30 cellular contexts compared by ENCODE assay signal in genomic region chr11:110019659-110020058, GRCh38.
"Had no signal": no experiment of that assay in that cellular context is flagged by ENCODE, and none has a peak within 500 bp of the region (broad histone marks: within the 10 kb centered on the region; RNA-seq: fewer than 3 reads in every experiment).

No MANE protein-coding gene starts in this region.

- H3K9me3 Mint-ChIP-seq: activated CD4-positive, alpha-beta memory T cell treated with anti-CD3 and anti-CD28 coated beads for 36 hours; activated T-cell treated with anti-CD3 and anti-CD28 coated beads, Interleukin-2, amount 50 U/mL, for 24 hours; central memory CD8-positive, alpha-beta T cell had no signal

- H3K36me3 ChIP-seq: brain microvascular endothelial cell, esophagus muscularis mucosa, gastrocnemius medialis, heart left ventricle had no signal

- H3K36me3 Mint-ChIP-seq: activated CD4-positive, alpha-beta memory T cell treated with anti-CD3 and anti-CD28 coated beads for 36 hours; activated naive CD4-positive, alpha-beta T cell treated with anti-CD3 and anti-CD28 coated beads, Interleukin-2, amount 10 ng/mL, durations not matched to agents 7 days and 5 days; activated naive CD4-positive, alpha-beta T cell treated with anti-CD3 and anti-CD28 coated beads, Interleukin-2, amount 50 U/mL, for 72 hours; activated naive CD8-positive, alpha-beta T cell treated with anti-CD3 and anti-CD28 coated beads, Interleukin-2, amount 10 ng/mL, durations not matched to agents 7 days and 5 days had no signal

- H3K4me1 ChIP-seq: esophagus muscularis mucosa, gastrocnemius medialis had no signal

- H3K27me3 Mint-ChIP-seq: activated CD4-positive, alpha-beta memory T cell treated with anti-CD3 and anti-CD28 coated beads for 36 hours; activated CD4-positive, alpha-beta T cell treated with anti-CD3 and anti-CD28 coated beads, Interleukin-2, amount 10 ng/mL, durations not matched to agents 24 days and 14 days; activated naive CD4-positive, alpha-beta T cell treated with anti-CD3 and anti-CD28 coated beads, Interleukin-2, amount 10 ng/mL, durations not matched to agents 7 days and 5 days; activated T-cell treated with anti-CD3 and anti-CD28 coated beads, Interleukin-2, amount 50 U/mL, for 24 hours; dendritic cell treated with granulocyte-macrophage colony-stimulating factor and Interleukin-4, amounts not matched to agents 40 ng/mL and 50 ng/mL, for 4 days; effector memory CD8-positive, alpha-beta T cell had no signal

- H3K4me1 Mint-ChIP-seq: activated CD4-positive, alpha-beta T cell treated with anti-CD3 and anti-CD28 coated beads for 36 hours; activated CD4-positive, alpha-beta T cell treated with anti-CD3 and anti-CD28 coated beads, Interleukin-2, amount 10 ng/mL, durations not matched to agents 24 days and 14 days; activated naive CD4-positive, alpha-beta T cell treated with anti-CD3 and anti-CD28 coated beads, Interleukin-2, amount 10 ng/mL, durations not matched to agents 7 days and 5 days; activated naive CD8-positive, alpha-beta T cell treated with anti-CD3 and anti-CD28 coated beads, Interleukin-2, amount 10 ng/mL, durations not matched to agents 7 days and 5 days; central memory CD8-positive, alpha-beta T cell; T-helper 17 cell had no signal

- H3K4me3 Mint-ChIP-seq: activated CD4-positive, alpha-beta memory T cell treated with anti-CD3 and anti-CD28 coated beads for 36 hours; activated CD4-positive, alpha-beta T cell treated with anti-CD3 and anti-CD28 coated beads for 36 hours; activated CD4-positive, alpha-beta T cell treated with anti-CD3 and anti-CD28 coated beads, Interleukin-2, amount 10 ng/mL, durations not matched to agents 24 days and 14 days; activated naive CD4-positive, alpha-beta T cell treated with anti-CD3 and anti-CD28 coated beads, Interleukin-2, amount 10 ng/mL, durations not matched to agents 7 days and 5 days; activated naive CD8-positive, alpha-beta T cell treated with anti-CD3 and anti-CD28 coated beads, Interleukin-2, amount 10 ng/mL, durations not matched to agents 7 days and 5 days; activated T-cell treated with anti-CD3 and anti-CD28 coated beads, Interleukin-2, amount 50 U/mL, for 24 hours; activated T-cell treated with anti-CD3 and anti-CD28 coated beads, Interleukin-2, amount 50 U/mL, for 72 hours; central memory CD8-positive, alpha-beta T cell; dendritic cell treated with granulocyte-macrophage colony-stimulating factor and Interleukin-4, amounts not matched to agents 40 ng/mL and 50 ng/mL, for 4 days; effector memory CD8-positive, alpha-beta T cell; T-helper 17 cell; T-helper 2 cell treated with Interferon-gamma antibody and Interleukin-4, amounts not matched to agents 5 μg/mL and 100 μg/mL, for 36 hours had no signal

- H3K4me3 ChIP-seq: coronary artery, esophagus muscularis mucosa, gastrocnemius medialis, heart left ventricle had no signal

- H3K27ac Mint-ChIP-seq: activated CD4-positive, alpha-beta memory T cell treated with anti-CD3 and anti-CD28 coated beads for 36 hours; activated CD4-positive, alpha-beta T cell treated with anti-CD3 and anti-CD28 coated beads for 36 hours; activated CD4-positive, alpha-beta T cell treated with anti-CD3 and anti-CD28 coated beads, Interleukin-2, amount 10 ng/mL, durations not matched to agents 24 days and 14 days; activated naive CD4-positive, alpha-beta T cell treated with anti-CD3 and anti-CD28 coated beads, Interleukin-2, amount 10 ng/mL, durations not matched to agents 7 days and 5 days; activated naive CD4-positive, alpha-beta T cell treated with anti-CD3 and anti-CD28 coated beads, Interleukin-2, amount 50 U/mL, for 72 hours; activated naive CD8-positive, alpha-beta T cell treated with anti-CD3 and anti-CD28 coated beads, Interleukin-2, amount 10 ng/mL, durations not matched to agents 7 days and 5 days; activated T-cell treated with anti-CD3 and anti-CD28 coated beads, Interleukin-2, amount 50 U/mL, for 24 hours; activated T-cell treated with anti-CD3 and anti-CD28 coated beads, Interleukin-2, amount 50 U/mL, for 72 hours; dendritic cell treated with granulocyte-macrophage colony-stimulating factor and Interleukin-4, amounts not matched to agents 40 ng/mL and 50 ng/mL, for 4 days; effector memory CD8-positive, alpha-beta T cell; T-helper 17 cell; T-helper 2 cell treated with Interferon-gamma antibody and Interleukin-4, amounts not matched to agents 5 μg/mL and 100 μg/mL, for 36 hours had no signal

- H3K27me3 ChIP-seq: brain microvascular endothelial cell, esophagus muscularis mucosa, foreskin keratinocyte, gastrocnemius medialis, heart left ventricle had no signal

- ATAC-seq: activated CD4-positive, alpha-beta T cell treated with anti-CD3 and anti-CD28 coated beads for 36 hours; activated naive CD4-positive, alpha-beta T cell treated with anti-CD3 and anti-CD28 coated beads, Interleukin-2, amount 50 U/mL, for 72 hours; activated T-cell treated with anti-CD3 and anti-CD28 coated beads, Interleukin-2, amount 50 U/mL, for 72 hours; effector memory CD8-positive, alpha-beta T cell; foreskin keratinocyte; gastrocnemius medialis; heart left ventricle; T-helper 17 cell had no signal

- H3K9me3 ChIP-seq: esophagus muscularis mucosa, gastrocnemius medialis, heart left ventricle had no signal

- H3K27ac ChIP-seq: brain microvascular endothelial cell, coronary artery, esophagus muscularis mucosa, foreskin keratinocyte, gastrocnemius medialis, heart left ventricle had no signal

- DNase-seq: activated CD4-positive, alpha-beta memory T cell treated with anti-CD3 and anti-CD28 coated beads for 36 hours; activated CD4-positive, alpha-beta T cell treated with anti-CD3 and anti-CD28 coated beads for 36 hours; activated CD4-positive, alpha-beta T cell treated with anti-CD3 and anti-CD28 coated beads, Interleukin-2, amount 10 ng/mL, durations not matched to agents 24 days and 14 days; activated CD4-positive, CD25-positive, alpha-beta regulatory T cell; activated CD4-positive, CD25-positive, alpha-beta regulatory T cell treated with anti-CD3 and anti-CD28 coated beads, Interleukin-2, amount 50 U/mL, for 72 hours; activated CD8-positive, alpha-beta memory T cell treated with anti-CD3 and anti-CD28 coated beads, Interleukin-2, amount 50 U/mL, for 48 hours; activated gamma-delta T cell; activated naive CD4-positive, alpha-beta T cell; activated naive CD4-positive, alpha-beta T cell treated with anti-CD3 and anti-CD28 coated beads, Interleukin-2, amount 10 ng/mL, durations not matched to agents 7 days and 5 days; activated naive CD8-positive, alpha-beta T cell treated with anti-CD3 and anti-CD28 coated beads, Interleukin-2, amount 10 ng/mL, durations not matched to agents 7 days and 5 days; activated T-cell treated with anti-CD3 and anti-CD28 coated beads for 4 hours; activated T-cell treated with anti-CD3 and anti-CD28 coated beads, Interleukin-2, amount 50 U/mL, for 24 hours; activated T-cell treated with anti-CD3 and anti-CD28 coated beads, Interleukin-2, amount 50 U/mL, for 72 hours; brain microvascular endothelial cell; effector CD4-positive, alpha-beta T cell; effector memory CD8-positive, alpha-beta T cell; erythroblast; foreskin keratinocyte; gastrocnemius medialis; glutamatergic neuron; heart left ventricle; T-helper 1 cell; T-helper 17 cell; T1000 had no signal
